ENCODE assay signal across 8 cellular contexts in the genomic region with DNA sequence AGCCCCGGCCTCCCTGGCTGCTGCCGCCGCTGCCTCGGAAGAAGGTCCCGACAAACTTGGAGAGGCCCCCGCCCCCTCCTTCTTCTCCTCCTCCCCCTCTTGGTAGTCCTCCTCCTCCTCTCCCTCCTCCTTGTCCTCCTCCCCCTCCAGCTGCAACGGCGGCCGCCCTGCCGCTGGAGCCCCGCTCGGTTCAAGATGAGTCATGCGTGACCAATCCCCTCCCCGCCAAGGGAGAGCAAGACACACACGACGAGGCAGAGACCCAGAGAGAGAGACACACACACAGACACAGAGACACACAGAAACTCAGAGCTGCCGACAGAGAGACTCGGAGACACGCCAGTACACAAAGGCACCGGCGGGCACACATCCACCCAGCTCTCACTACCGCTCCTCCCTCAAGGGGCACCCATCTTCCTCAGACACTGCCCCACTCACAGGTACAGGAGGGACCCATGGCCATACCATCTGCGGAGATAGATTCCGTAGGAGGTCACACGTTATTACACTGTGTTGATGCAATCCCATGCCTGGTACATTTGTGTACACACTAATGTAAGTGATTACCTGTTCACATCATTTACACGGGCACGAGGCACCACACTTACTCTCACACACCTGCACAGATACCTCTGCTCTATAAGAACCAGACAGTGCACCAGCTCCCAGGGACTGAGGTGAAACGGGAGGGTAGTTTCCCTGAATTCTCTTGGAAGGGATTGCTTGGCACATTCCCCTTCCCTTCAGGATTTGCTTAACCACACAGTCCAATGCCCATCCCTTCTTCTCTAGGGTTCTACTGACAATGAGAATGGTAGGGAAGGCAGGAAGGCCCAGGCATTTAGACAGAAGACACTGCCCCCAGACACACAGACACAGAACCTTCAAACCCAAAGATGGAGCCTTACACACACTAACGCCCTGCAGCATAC. TPM values are rescaled to one million over a fixed set of nuclear protein-coding genes. Genes with fewer than 3 reads are reported as not detected.
A peak's percentile ranks its signal among the peaks of the same experiment; 100 is the strongest.
DNase-seq lines count a peak whose midpoint lies in the region; ATAC-seq and TF ChIP-seq lines count a peak whose summit lies in the region.

TSS of gene LHX6 (minus strand) at position 52 of the 932 bp plus-strand sequence. CDS start 217 bp downstream, outside the sequence.

- H3K4me1 ChIP-seq in hepatocyte (ENCODE audit: insufficient read depth), result peaks cover 15% of the 10 kb centered on the region

- no peak within 1 kb of the TSS for H3K4me3 Mint-ChIP-seq in activated T-cell treated with anti-CD3 and anti-CD28 coated beads, Interleukin-2, amount 50 U/mL, for 4 hours
- H3K4me3 Mint-ChIP-seq in stimulated activated memory B cell treated with anti-CD40 and anti-IgM and Interleukin-4, amounts not matched to agents 10 μg/mL and 1 μg/mL and 100 μg/mL, for 72 hours, result peak within 1 kb of the TSS; percentile 62

- H3K4me1 Mint-ChIP-seq in activated T-cell treated with anti-CD3 and anti-CD28 coated beads, Interleukin-2, amount 50 U/mL, for 4 hours (ENCODE audit: low read depth), result peaks cover 4% of the 10 kb centered on the region
- H3K4me1 Mint-ChIP-seq in stimulated activated memory B cell treated with anti-CD40 and anti-IgM and Interleukin-4, amounts not matched to agents 10 μg/mL and 1 μg/mL and 100 μg/mL, for 72 hours, result no peaks in the 10 kb centered on the region

- no peaks in the 10 kb centered on the region for H3K9me2 ChIP-seq in hepatocyte (replicated peaks; ENCODE audit: insufficient read depth)

- H3K4me3 ChIP-seq in hepatocyte, result peak within 1 kb of the TSS; percentile 42

- H3K79me2 ChIP-seq in hepatocyte, result no peaks in the 10 kb centered on the region

- peak within 1 kb of the TSS; percentile 95 for H3K4me2 ChIP-seq in hepatocyte

- TF ChIP-seq CTCF in hepatocyte (IDR thresholded peaks at IDR 0.05; ENCODE audit: poor library complexity) (no peak), GM20000 (IDR thresholded peaks at IDR 0.05; ENCODE audit: extremely low read depth, missing control alignments) (no peak)

- H2AFZ ChIP-seq in hepatocyte, result peak within 1 kb of the TSS; percentile 43

- H3K36me3 ChIP-seq in hepatocyte (replicated peaks; ENCODE audit: insufficient read depth, low read depth), result no peaks in the 10 kb centered on the region

- peaks cover 95% of the 10 kb centered on the region for H3K27me3 ChIP-seq in hepatocyte

- no peaks in the 10 kb centered on the region for H3K9me3 Mint-ChIP-seq in activated T-cell treated with anti-CD3 and anti-CD28 coated beads, Interleukin-2, amount 50 U/mL, for 4 hours
- no peaks in the 10 kb centered on the region for H3K9me3 Mint-ChIP-seq in stimulated activated memory B cell treated with anti-CD40 and anti-IgM and Interleukin-4, amounts not matched to agents 10 μg/mL and 1 μg/mL and 100 μg/mL, for 72 hours

- H3K27me3 Mint-ChIP-seq in activated T-cell treated with anti-CD3 and anti-CD28 coated beads, Interleukin-2, amount 50 U/mL, for 4 hours (ENCODE audit: low read depth), result peaks cover 25% of the 10 kb centered on the region
- peaks cover 32% of the 10 kb centered on the region for H3K27me3 Mint-ChIP-seq in stimulated activated memory B cell treated with anti-CD40 and anti-IgM and Interleukin-4, amounts not matched to agents 10 μg/mL and 1 μg/mL and 100 μg/mL, for 72 hours

- no peaks in the 10 kb centered on the region for H4K20me1 ChIP-seq in hepatocyte (ENCODE audit: insufficient read depth, poor library complexity, severe bottlenecking)

- ATAC-seq in activated T-cell treated with anti-CD3 and anti-CD28 coated beads, Interleukin-2, amount 50 U/mL, for 4 hours, result peak; percentile 33 to 40
- ATAC-seq in stimulated activated memory B cell treated with anti-CD40 and anti-IgM and Interleukin-4, amounts not matched to agents 10 μg/mL and 1 μg/mL and 100 μg/mL, for 72 hours, result peak; percentile 13
- ATAC-seq in GM21526 (IDR thresholded peaks at IDR 0.05; ENCODE audit: low FRiP score, unreplicated experiment) (no peak), HG03469 (IDR thresholded peaks at IDR 0.05; ENCODE audit: unreplicated experiment) (no peak)

- no peak within 1 kb of the TSS for H3K27ac Mint-ChIP-seq in stimulated activated memory B cell treated with anti-CD40 and anti-IgM and Interleukin-4, amounts not matched to agents 10 μg/mL and 1 μg/mL and 100 μg/mL, for 72 hours

- no peaks in the 10 kb centered on the region for H3K9me3 ChIP-seq in hepatocyte (ENCODE audit: low read depth)

- no peaks in the 10 kb centered on the region for H3K36me3 Mint-ChIP-seq in activated T-cell treated with anti-CD3 and anti-CD28 coated beads, Interleukin-2, amount 50 U/mL, for 4 hours (ENCODE audit: insufficient read depth)
- H3K36me3 Mint-ChIP-seq in stimulated activated memory B cell treated with anti-CD40 and anti-IgM and Interleukin-4, amounts not matched to agents 10 μg/mL and 1 μg/mL and 100 μg/mL, for 72 hours, result no peaks in the 10 kb centered on the region

- H3K27ac ChIP-seq in hepatocyte, result no peak within 1 kb of the TSS

- DNase-seq in HT1080 (ENCODE audit: low read depth), result peak; percentile 36
- no peak for DNase-seq in activated T-cell treated with anti-CD3 and anti-CD28 coated beads, Interleukin-2, amount 50 U/mL, for 4 hours
- DNase-seq in hepatocyte (ENCODE audit: low spot score), result no peak
- no peak for DNase-seq in NCI-H2029 (lab: John Stamatoyannopoulos, UW)
- DNase-seq in GM20000 (ENCODE audit: low spot score), result no peak

- WGBS in hepatocyte (ENCODE audit: low lambda C conversion rate, missing lambda C conversion rate), result 17% methylated on average over 24 of the region's 29 CpGs

RNA-seq across cellular contexts. Expression of gene LHX6, which starts in this region (rescaled TPM):
- 0.77 and 1.4 TPM in 2 replicates for total RNA-seq in HT1080 (2014; rRNA removed; shearing (Covaris generic))
- polyA plus RNA-seq in HT1080 (2015; cell fraction: cytosol; rRNA removed), result 1.6 and 1.8 TPM in 2 replicates
- polyA plus RNA-seq in HT1080 (2015; cell fraction: nucleus; rRNA removed), result 0.63 and 1.0 TPM in 2 replicates
- under 1 TPM in 1 of 3 donors, not detected in 2; 0.11 TPM for total RNA-seq in activated T-cell treated with anti-CD3 and anti-CD28 coated beads, Interleukin-2, amount 50 U/mL, for 4 hours
- 0.10 and 0.16 TPM in 2 replicates for total RNA-seq in hepatocyte
- polyA plus RNA-seq in hepatocyte, result 0.39 TPM in 1 of 2 replicates, not detected in the other

Comparison
In these comparisons a context has a peak if more than half of its experiments do, and no peak if none do; other contexts are left out.
1. Peak in ATAC-seq in activated T-cell treated with anti-CD3 and anti-CD28 coated beads, Interleukin-2, amount 50 U/mL, for 4 hours; RNA of the gene not detected or under 1 TPM.